Comparison of ENCODE assay signal across 31 cellular contexts in the genomic region with DNA sequence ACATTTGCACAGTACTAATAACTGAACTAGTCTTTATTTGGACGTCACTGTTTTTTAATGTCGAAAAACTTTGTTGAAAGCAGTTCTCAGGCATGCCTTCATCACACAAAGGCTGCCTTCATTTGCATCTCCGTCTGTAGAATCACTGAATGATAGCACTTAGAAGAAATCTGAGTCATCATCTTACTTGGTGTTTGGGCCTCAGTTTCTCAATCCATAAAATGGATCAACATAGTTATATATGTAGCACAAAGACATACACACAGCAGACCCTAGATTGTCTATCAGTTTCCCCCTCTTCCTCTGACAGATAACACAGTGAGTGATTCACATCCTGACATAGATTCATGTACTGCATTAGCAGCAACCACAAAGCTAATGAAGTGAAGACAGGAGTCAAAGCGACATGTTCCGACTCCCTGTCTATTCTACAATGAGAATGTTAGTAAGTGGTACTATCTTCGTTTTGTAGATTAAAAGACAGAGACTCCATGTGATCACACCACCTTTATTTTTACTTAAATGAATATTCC.
"Had no signal": no experiment of that assay in that cellular context is flagged by ENCODE, and none has a peak within 500 bp of the region (broad histone marks: within the 10 kb centered on the region; RNA-seq: fewer than 3 reads in every experiment).

No MANE protein-coding gene starts in this region.

- H3K4me3 ChIP-seq: PC-9, SJCRH30, SK-N-MC had no signal

- H2AFZ ChIP-seq: PC-9 had no signal

- FAIRE-seq: RCC 7860 had no signal

- H3K27ac ChIP-seq: KMS-11, PC-9, RWPE1, SJCRH30, SK-N-MC had no signal

- H3K36me3 ChIP-seq: SJCRH30 had no signal

- H3K9me3 ChIP-seq: SJCRH30 had no signal

- H3K4me2 ChIP-seq: KMS-11, PC-9 had no signal

- ATAC-seq: Panc1, Right ventricle myocardium inferior, SK-N-SH treated with all-trans-retinoic acid at 6 μM for 48 hours had no signal

- H3K9ac ChIP-seq: KMS-11 had no signal

- DNase-seq: Karpas-422, MM.1S, MV-4-11, NCI-H1092, NCI-H1105, NCI-H1417 treated with DMSO at 0.1 percent for 48 hours, NCI-H1436 treated with DMSO at 0.1 percent for 48 hours, NCI-H1694 treated with DMSO at 0.1 percent for 48 hours, NCI-H187 treated with DMSO at 0.1 percent for 48 hours, NCI-H2029, NCI-H2081, NCI-H2171 treated with DMSO at 0.1 percent for 48 hours, NCI-H2227 treated with DMSO at 0.1 percent for 48 hours, NCI-H345, NCI-H446, NCI-H524, NCI-H526, NCI-H69, NCI-H748 treated with DMSO at 0.1 percent for 48 hours, NCI-H82, PC-9, SHP77, SIG-M5, SJCRH30 had no signal

- H3K4me1 ChIP-seq: SJCRH30 had no signal
